Comparison of ENCODE assay signal across 15 cellular contexts in the genomic region with DNA sequence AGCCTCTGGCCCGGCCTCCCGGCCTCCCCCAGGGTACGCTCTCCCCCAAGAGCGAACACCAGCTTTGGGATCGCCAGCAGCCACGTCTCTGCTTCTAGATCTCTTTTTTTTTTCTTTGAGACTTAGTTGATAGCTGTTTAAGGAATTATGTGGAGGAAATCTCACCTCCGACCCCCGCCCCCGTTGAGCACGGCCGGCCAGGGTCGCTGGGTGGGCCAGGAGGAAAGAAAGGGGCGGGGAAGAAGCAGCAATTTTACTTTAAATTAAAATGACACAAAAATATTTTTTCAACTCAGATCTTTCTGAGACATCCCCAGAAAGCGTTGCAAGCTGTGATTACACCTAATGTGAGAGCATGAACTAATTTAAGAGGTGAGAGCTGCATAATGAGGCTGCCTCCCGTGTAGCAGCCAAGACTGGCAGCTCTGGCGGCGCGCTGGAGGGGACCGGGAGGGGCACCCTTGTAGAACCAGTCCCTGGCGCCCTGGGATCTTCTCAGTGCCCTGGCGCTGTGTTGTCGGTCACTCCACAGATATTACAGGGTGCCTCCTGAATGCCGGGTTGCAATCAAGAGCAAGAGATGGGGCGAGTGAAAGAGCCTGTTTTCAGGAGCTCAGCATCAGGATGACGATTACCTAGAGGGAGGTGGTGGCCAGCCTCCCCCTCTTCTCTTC. TPM values are rescaled to one million over a fixed set of nuclear protein-coding genes. Genes with fewer than 3 reads are reported as not detected.
DNase-seq lines count a peak whose midpoint lies in the region; ATAC-seq and TF ChIP-seq lines count a peak whose summit lies in the region.
"Had no signal": no experiment of that assay in that cellular context is flagged by ENCODE, and none has a peak within 500 bp of the region (broad histone marks: within the 10 kb centered on the region; RNA-seq: fewer than 3 reads in every experiment).

No MANE protein-coding gene starts in this region.

- H3K27me3 Mint-ChIP-seq in glutamatergic neuron (ENCODE audit: unreplicated experiment) (peaks cover 21% of the 10 kb centered on the region), progenitor cell of endocrine pancreas (peaks cover 82% of the 10 kb centered on the region)
- H3K27me3 Mint-ChIP-seq in activated CD8-positive, alpha-beta T cell treated with anti-CD3 and anti-CD28 coated beads for 36 hours: peaks cover 52% of the 10 kb centered on the region

- intact Hi-C loops in activated CD8-positive, alpha-beta T cell treated with anti-CD3 and anti-CD28 coated beads for 36 hours (cut with micrococcal nuclease): no loop called here

- H3K4me1 Mint-ChIP-seq in glutamatergic neuron (ENCODE audit: low read depth, unreplicated experiment) (peaks cover 9% of the 10 kb centered on the region), progenitor cell of endocrine pancreas (ENCODE audit: low read depth) (peaks cover 7% of the 10 kb centered on the region)
- peaks cover 12% of the 10 kb centered on the region for H3K4me1 Mint-ChIP-seq in activated CD8-positive, alpha-beta T cell treated with anti-CD3 and anti-CD28 coated beads for 36 hours (ENCODE audit: low read depth)

- H3K9me3 Mint-ChIP-seq in glutamatergic neuron (ENCODE audit: unreplicated experiment) (peaks cover 15% of the 10 kb centered on the region), progenitor cell of endocrine pancreas (ENCODE audit: low read depth) (no peaks in the 10 kb centered on the region)
- peaks cover 2% of the 10 kb centered on the region for H3K9me3 Mint-ChIP-seq in activated CD8-positive, alpha-beta T cell treated with anti-CD3 and anti-CD28 coated beads for 36 hours
- H3K9me3 Mint-ChIP-seq: activated T-helper 2 cell treated with anti-CD3 and anti-CD28 coated beads, Interferon-gamma antibody, Interleukin-2, Interleukin-4, amounts not matched to agents 10 μg/mL and 5 μg/mL and 100 μg/mL, durations not matched to agents 14 hours and 24 hours and 36 hours had no signal

- H3K36me3 Mint-ChIP-seq in glutamatergic neuron (ENCODE audit: unreplicated experiment) (no peaks in the 10 kb centered on the region), progenitor cell of endocrine pancreas (ENCODE audit: insufficient read depth) (no peaks in the 10 kb centered on the region)
- no peaks in the 10 kb centered on the region for H3K36me3 Mint-ChIP-seq in activated CD8-positive, alpha-beta T cell treated with anti-CD3 and anti-CD28 coated beads for 36 hours (ENCODE audit: low read depth)

- H3K27ac Mint-ChIP-seq in glutamatergic neuron (ENCODE audit: unreplicated experiment) (no peak overlapping the region), progenitor cell of endocrine pancreas (no peak overlapping the region)
- no peak overlapping the region for H3K27ac Mint-ChIP-seq in activated CD8-positive, alpha-beta T cell treated with anti-CD3 and anti-CD28 coated beads for 36 hours
- H3K27ac Mint-ChIP-seq: activated T-helper 2 cell treated with anti-CD3 and anti-CD28 coated beads, Interferon-gamma antibody, Interleukin-2, Interleukin-4, amounts not matched to agents 10 μg/mL and 5 μg/mL and 100 μg/mL, durations not matched to agents 14 hours and 24 hours and 36 hours had no signal

- H3K4me3 Mint-ChIP-seq in glutamatergic neuron (ENCODE audit: unreplicated experiment) (peak overlapping the region; percentile 88), progenitor cell of endocrine pancreas (ENCODE audit: low read depth) (peak overlapping the region; percentile 35)
- no peak overlapping the region for H3K4me3 Mint-ChIP-seq in activated CD8-positive, alpha-beta T cell treated with anti-CD3 and anti-CD28 coated beads for 36 hours

- no peak for ATAC-seq in activated CD8-positive, alpha-beta T cell treated with anti-CD3 and anti-CD28 coated beads for 36 hours
- no peak for ATAC-seq in GM18502 (IDR thresholded peaks at IDR 0.05; ENCODE audit: poor library complexity, unreplicated experiment)
- ATAC-seq: upper lobe of right lung had no signal

- CTCF ChIA-PET in activated CD8-positive, alpha-beta T cell treated with anti-CD3 and anti-CD28 coated beads for 36 hours (lab: Charles Lee): no interaction called here

- DNase-seq in NCI-H748 (lab: John Stamatoyannopoulos, UW; ENCODE audit: unreplicated experiment) (peak; percentile 36), NCI-H748 treated with DMSO at 0.1 percent for 48 hours (lab: John Stamatoyannopoulos, UW) (no peak), NCI-H1092 treated with DMSO at 0.1 percent for 48 hours (lab: John Stamatoyannopoulos, UW) (peak; percentile 54), glutamatergic neuron (no peak), progenitor cell of endocrine pancreas (ENCODE audit: low spot score, unreplicated experiment) (no peak), NOMO-1 (lab: John Stamatoyannopoulos, UW; ENCODE audit: unreplicated experiment in 2 of 2) (no peak)
- DNase-seq in activated CD8-positive, alpha-beta T cell treated with anti-CD3 and anti-CD28 coated beads for 36 hours: no peak
- DNase-seq: activated CD4-positive, alpha-beta T cell treated with anti-CD3 and anti-CD28 coated beads for 48 hours; DMS53; KG1; T-helper 1 cell; upper lobe of right lung had no signal

- TF ChIP-seq CTCF in glutamatergic neuron (IDR thresholded peaks at IDR 0.05; ENCODE audit: partially characterized antibody, unreplicated experiment) (no peak), progenitor cell of endocrine pancreas (IDR thresholded peaks at IDR 0.05; ENCODE audit: unreplicated experiment) (no peak)
- TF ChIP-seq CTCF in activated CD8-positive, alpha-beta T cell treated with anti-CD3 and anti-CD28 coated beads for 36 hours (IDR thresholded peaks at IDR 0.05): no peak

- POLR2A ChIA-PET in activated CD8-positive, alpha-beta T cell treated with anti-CD3 and anti-CD28 coated beads for 36 hours (lab: Charles Lee): interaction anchor here (0.6 kb wide), 1 partner anchor 262 kb away, joined by 3 read pairs; no protein-coding TSS in a partner anchor

RNA-seq across cellular contexts. Expression of a gene that starts 1.9 kb away (rescaled TPM):
- total RNA-seq in glutamatergic neuron (ENCODE audit: unreplicated experiment) (21.7 TPM), progenitor cell of endocrine pancreas (0.31 and 0.62 TPM in 2 replicates)
- total RNA-seq in activated CD8-positive, alpha-beta T cell treated with anti-CD3 and anti-CD28 coated beads for 36 hours: not detected
- total RNA-seq: activated T-helper 2 cell treated with anti-CD3 and anti-CD28 coated beads, Interferon-gamma antibody, Interleukin-2, Interleukin-4, amounts not matched to agents 10 μg/mL and 5 μg/mL and 100 μg/mL, durations not matched to agents 14 hours and 24 hours and 36 hours; RPMI7951 had no signal

Comparison
In these comparisons a context has a peak if more than half of its experiments do, and no peak if none do; other contexts are left out.
1. DNase-seq: peak in NCI-H748 (single experiment) and NCI-H1092 treated with DMSO at 0.1 percent for 48 hours (single experiment); none in NCI-H748 treated with DMSO at 0.1 percent for 48 hours (single experiment), glutamatergic neuron (single experiment), progenitor cell of endocrine pancreas (single experiment), activated CD8-positive, alpha-beta T cell treated with anti-CD3 and anti-CD28 coated beads for 36 hours (single experiment) and NOMO-1 (0 of 2).
2. RNA of a gene that starts 1.9 kb away (total RNA-seq): 21.7 TPM in glutamatergic neuron (single experiment); 0.31 to 0.62 TPM in progenitor cell of endocrine pancreas and not detected in activated CD8-positive, alpha-beta T cell treated with anti-CD3 and anti-CD28 coated beads for 36 hours; every median in the first group is over 10 times any median in the second.